Comparison of ENCODE assay signal across 8 cellular contexts in the genomic region with DNA sequence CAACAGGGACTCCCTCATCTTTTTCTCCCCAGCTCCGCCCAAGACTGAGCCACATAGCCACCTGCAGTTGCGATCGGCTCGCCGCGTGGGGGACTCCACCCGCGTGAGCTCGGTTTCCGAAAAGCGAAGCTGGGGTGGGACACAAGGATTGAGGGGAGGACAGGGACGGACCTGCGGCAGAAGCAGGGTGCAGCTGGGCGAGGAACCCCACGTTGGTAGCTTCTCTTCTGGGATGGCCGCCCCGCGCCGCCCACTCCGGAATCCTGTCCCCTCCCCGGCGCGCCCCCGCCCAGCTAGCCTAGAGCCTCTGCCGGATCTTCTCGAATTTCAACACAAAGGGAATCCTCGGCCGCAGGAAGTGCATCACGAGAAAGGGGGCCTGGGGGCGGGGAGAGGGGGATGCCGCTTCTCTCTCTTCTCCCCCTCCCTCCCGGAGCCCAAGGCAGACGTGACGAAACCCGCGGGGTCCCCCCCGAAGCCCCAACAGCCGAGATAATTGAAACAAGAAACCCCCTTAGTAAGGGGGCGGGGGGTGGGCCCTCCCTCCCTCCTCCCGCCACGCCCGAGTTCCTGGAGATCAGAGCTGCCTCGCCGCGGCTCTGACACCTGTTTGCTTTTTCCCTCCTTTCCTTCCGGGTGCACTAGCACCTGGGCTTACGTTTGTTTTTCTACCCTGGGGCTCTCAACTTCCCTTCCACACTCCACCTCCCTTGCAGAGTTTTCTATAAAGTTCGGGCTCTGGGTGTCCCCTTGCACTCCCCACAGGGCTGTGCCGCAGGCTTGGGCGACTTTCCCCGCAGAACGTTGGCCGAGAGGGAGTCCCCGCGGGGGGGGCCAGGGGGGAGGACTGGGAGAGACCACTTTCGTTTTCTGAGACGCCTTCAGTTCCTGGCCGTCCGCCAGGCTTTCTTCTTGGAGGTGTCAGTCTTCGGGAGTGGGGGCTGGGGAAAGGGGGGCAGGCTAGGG. TPM values are rescaled to one million over a fixed set of nuclear protein-coding genes. Genes with fewer than 3 reads are reported as not detected.
DNase-seq lines count a peak whose midpoint lies in the region; ATAC-seq and TF ChIP-seq lines count a peak whose summit lies in the region.

No MANE protein-coding gene starts in this region.

- H3K36me3 ChIP-seq in right atrium auricular region (no peaks in the 10 kb centered on the region), upper lobe of right lung (no peaks in the 10 kb centered on the region)

- intact Hi-C loops in posterior cingulate gyrus (cut with DNase I), result no loop called here
- intact Hi-C loops in upper lobe of right lung (cut with DNase I), result no loop called here

- peak; percentile 38 for TF ChIP-seq CTCF in GM10248 (IDR thresholded peaks at IDR 0.05; ENCODE audit: control extremely low read depth, extremely low read depth, low read depth, missing control alignments)
- peak in 1 of 2 donors; percentile 50 for TF ChIP-seq CTCF in right atrium auricular region (IDR thresholded peaks at IDR 0.05)
- TF ChIP-seq CTCF in upper lobe of right lung (IDR thresholded peaks at IDR 0.05), result peak; percentile 41

- H3K27ac ChIP-seq in right atrium auricular region (peak overlapping the region in 1 of 2 donors; percentile 19), upper lobe of right lung (no peak overlapping the region)

- CTCF ChIA-PET in GM10248 (lab: Yijun Ruan, JAX), result interaction anchor here (0.7 to 1.4 kb wide), 4 partner anchors 9 to 29 kb away, joined by 3 to 4 read pairs (median 3); no protein-coding TSS in a partner anchor

- POLR2A ChIA-PET in GM10248 (lab: Yijun Ruan, JAX), result no interaction called here

- peaks cover 0 to 26% of the 10 kb centered on the region in 2 donors for H3K4me1 ChIP-seq in right atrium auricular region
- peaks cover 12% of the 10 kb centered on the region for H3K4me1 ChIP-seq in upper lobe of right lung

- peaks cover 0 to 7% of the 10 kb centered on the region in 2 donors for H3K27me3 ChIP-seq in right atrium auricular region
- peaks cover 25% of the 10 kb centered on the region for H3K27me3 ChIP-seq in upper lobe of right lung

- H3K9me3 ChIP-seq in right atrium auricular region (no peaks in the 10 kb centered on the region), upper lobe of right lung (no peaks in the 10 kb centered on the region)

- ATAC-seq in HG02588 (IDR thresholded peaks at IDR 0.05; ENCODE audit: unreplicated experiment), result peak; percentile 73
- ATAC-seq in upper lobe of right lung, result peak; percentile 84

- H3K4me3 ChIP-seq in right atrium auricular region (peak overlapping the region; percentile 45 to 62), upper lobe of right lung (peak overlapping the region; percentile 66)

- DNase-seq in GM10248 (ENCODE audit: extremely low spot score) (peak; percentile 68), NCI-H1105 (lab: John Stamatoyannopoulos, UW) (peak; percentile 83), T follicular helper cell (ENCODE audit: low read depth) (peak; percentile 33), amniotic stem cell (lab: John Stamatoyannopoulos, UW) (peak; percentile 5), right atrium auricular region (ENCODE audit: low spot score) (peak; percentile 61), posterior cingulate gyrus (peak; percentile 52 to 96 (median 74)), upper lobe of right lung (peak; percentile 83)

RNA-seq across cellular contexts. Expression of gene KCNH8, which starts 1.3 kb away (rescaled TPM):
- total RNA-seq in right atrium auricular region (under 1 TPM in 1 of 2 donors, not detected in 1; 0.08 TPM), upper lobe of right lung (0.41 TPM)

Comparison
In these comparisons a context has a peak if more than half of its experiments do, and no peak if none do; other contexts are left out.
1. DNase-seq: peak in every context shown above with its lines; median percentile 83 in NCI-H1105; 83 in upper lobe of right lung; 74 in posterior cingulate gyrus; 68 in GM10248; 61 in right atrium auricular region; 33 in T follicular helper cell; 5 in amniotic stem cell.